25 cellular contexts compared by ENCODE assay signal in the genomic region with DNA sequence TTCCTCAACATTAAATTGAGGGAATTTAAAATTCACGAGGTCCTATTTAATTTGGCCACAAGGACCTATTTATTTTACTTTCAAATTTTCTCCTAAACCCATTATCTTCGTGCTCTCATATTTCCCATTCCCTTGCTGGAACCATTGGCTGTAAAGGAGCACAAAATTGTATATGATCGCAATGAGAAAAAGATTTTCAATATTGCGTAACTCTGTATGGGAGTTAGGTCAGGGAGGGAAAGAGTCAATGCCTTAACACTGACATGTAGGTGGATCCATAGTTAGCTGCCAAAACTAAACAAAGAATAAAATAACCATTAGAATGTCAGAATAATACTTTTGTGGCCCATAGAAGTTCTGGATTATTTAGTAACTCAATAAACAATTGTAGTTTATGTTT.
"Had no signal": no experiment of that assay in that cellular context is flagged by ENCODE, and none has a peak within 500 bp of the region (broad histone marks: within the 10 kb centered on the region; RNA-seq: fewer than 3 reads in every experiment).

No MANE protein-coding gene starts in this region.

- H3K27me3 ChIP-seq: esophagus squamous epithelium, gastrocnemius medialis, ovary, sigmoid colon, stomach, testis, tibial artery had no signal

- H3K27ac ChIP-seq: esophagus squamous epithelium, gastrocnemius medialis, lower lobe of right lung, ovary, psoas muscle, sigmoid colon, stomach, testis, tibial artery had no signal

- H3K9me3 ChIP-seq: esophagus squamous epithelium, gastrocnemius medialis, lower lobe of right lung, ovary, psoas muscle, sigmoid colon, stomach, testis, tibial artery had no signal

- DNase-seq: cortex of kidney; effector memory CD8-positive, alpha-beta T cell; erythroblast; esophagus squamous epithelium; foreskin fibroblast; gastrocnemius medialis; head of caudate nucleus; left ventricle myocardium superior; lower lobe of right lung; naive thymus-derived CD8-positive, alpha-beta T cell; nephron progenitor cell; nucleus accumbens; ovary; posterior cingulate gyrus; psoas muscle; right cardiac atrium; sigmoid colon; stimulated activated CD4-positive, alpha-beta T cell treated with anti-CD3 and anti-CD28 coated beads, Interleukin-2, amount 100 ng/mL, for 24 hours; stimulated activated CD4-positive, alpha-beta T cell treated with anti-CD3 and anti-CD28 coated beads, Interleukin-4, amount 100 ng/mL, for 24 hours; stimulated activated naive CD4-positive, alpha-beta T cell treated with Interleukin-2 at 50 U/mL for 16 hours; stomach; testis; tibial artery had no signal

- ATAC-seq: effector memory CD8-positive, alpha-beta T cell; gastrocnemius medialis; left ventricle myocardium superior; lower lobe of right lung; naive thymus-derived CD8-positive, alpha-beta T cell; psoas muscle; right cardiac atrium; stimulated activated effector memory CD8-positive, alpha-beta T cell treated with anti-CD3 and anti-CD28 coated beads, Interleukin-12 subunit alpha, Interleukin-12 subunit beta, amount 100 ng/mL, for 72 hours had no signal

- H3K36me3 ChIP-seq: esophagus squamous epithelium, gastrocnemius medialis, lower lobe of right lung, ovary, sigmoid colon, stomach, tibial artery had no signal

- FAIRE-seq: keratinocyte had no signal

- H3K4me1 ChIP-seq: esophagus squamous epithelium, lower lobe of right lung, psoas muscle, sigmoid colon, stomach, testis, tibial artery had no signal

- H3K4me3 ChIP-seq: esophagus squamous epithelium, gastrocnemius medialis, lower lobe of right lung, ovary, psoas muscle, sigmoid colon, stomach, testis, tibial artery had no signal
